2 cellular contexts compared by ENCODE assay signal in genomic region chr17:68309066-68309670, GRCh38. TPM values are rescaled to one million over a fixed set of nuclear protein-coding genes. Genes with fewer than 3 reads are reported as not detected.
"Had no signal": no experiment of that assay in that cellular context is flagged by ENCODE, and none has a peak within 500 bp of the region (broad histone marks: within the 10 kb centered on the region; RNA-seq: fewer than 3 reads in every experiment).

No MANE protein-coding gene starts in this region.

RNA-seq across cellular contexts. Expression of gene SLC16A6, which starts 18.2 kb away (rescaled TPM):
- total RNA-seq: left ventricle myocardium superior had no signal
- polyA plus RNA-seq: mammary epithelial cell had no signal
